9 cellular contexts compared by ENCODE assay signal in genomic region chr7:151552352-151553028, GRCh38. TPM values are rescaled to one million over a fixed set of nuclear protein-coding genes. Genes with fewer than 3 reads are reported as not detected.
DNase-seq lines count a peak whose midpoint lies in the region; ATAC-seq, FAIRE-seq and TF ChIP-seq lines count a peak whose summit lies in the region.
"Had no signal": no experiment of that assay in that cellular context is flagged by ENCODE, and none has a peak within 500 bp of the region (broad histone marks: within the 10 kb centered on the region; RNA-seq: fewer than 3 reads in every experiment).

No MANE protein-coding gene starts in this region.

- peaks cover 4 to 6% of the 10 kb centered on the region in 2 donors for H3K36me3 ChIP-seq in kidney (ENCODE audit: control insufficient read depth in 1 of 2, insufficient read depth in 2 of 2, low read length in 2 of 2)
- H3K36me3 ChIP-seq in naive thymus-derived CD4-positive, alpha-beta T cell (ENCODE audit: control insufficient read depth in 2 of 3, insufficient read depth in 3 of 3, low read length in 3 of 3) = peaks cover 0 to 7% (median 0%) of the 10 kb centered on the region in 3 experiments

- peaks cover 0 to 7% (median 0%) of the 10 kb centered on the region in 5 donors for H3K27me3 Mint-ChIP-seq in naive thymus-derived CD4-positive, alpha-beta T cell

- CTCF ChIA-PET in naive thymus-derived CD4-positive, alpha-beta T cell (lab: Charles Lee) = no interaction called here

- no peak for ATAC-seq in activated naive CD4-positive, alpha-beta T cell treated with anti-CD3 and anti-CD28 coated beads, Interleukin-2, amount 50 U/mL, for 72 hours
- ATAC-seq in naive thymus-derived CD4-positive, alpha-beta T cell = no peak

- POLR2A ChIA-PET in naive thymus-derived CD4-positive, alpha-beta T cell (lab: Charles Lee) = no interaction called here

- no peak overlapping the region for H3K4me3 ChIP-seq in kidney (ENCODE audit: low read length in 2 of 2)
- no peak overlapping the region for H3K4me3 ChIP-seq in naive thymus-derived CD4-positive, alpha-beta T cell (ENCODE audit: low read length)

- peak overlapping the region; percentile 41 to 48 for H3K27ac ChIP-seq in kidney (ENCODE audit: low read depth in 2 of 2, low read length in 2 of 2)
- H3K27ac ChIP-seq in naive thymus-derived CD4-positive, alpha-beta T cell (ENCODE audit: low read depth, low read length) = no peak overlapping the region

- TF ChIP-seq CTCF in kidney (IDR thresholded peaks at IDR 0.05; ENCODE audit: borderline replicate concordance, extremely low read depth, insufficient read depth) = no peak

- FAIRE-seq in kidney (lab: Jason Lieb, UNC) = no peak

- peaks cover 0 to 15% (median 8%) of the 10 kb centered on the region in 7 donors for H3K4me1 Mint-ChIP-seq in naive thymus-derived CD4-positive, alpha-beta T cell

- intact Hi-C loops in kidney (cut with DNase I) = no loop called here
- intact Hi-C loops in naive thymus-derived CD4-positive, alpha-beta T cell (cut with micrococcal nuclease) = no loop called here

- DNase-seq in activated naive CD4-positive, alpha-beta T cell treated with anti-CD3 and anti-CD28 coated beads, Interleukin-2, amount 50 U/mL, for 72 hours (ENCODE audit: low spot score in 2 of 2) = no peak
- no peak for DNase-seq in activated naive CD4-positive, alpha-beta T cell treated with anti-CD3 and anti-CD28 coated beads, Interleukin-2, amount 50 U/mL, for 16 hours
- DNase-seq in SHP77 (lab: John Stamatoyannopoulos, UW) (peak; percentile 76 to 87), kidney (peak; percentile 83), DMS114 treated with DMSO at 0.1 percent for 48 hours (lab: John Stamatoyannopoulos, UW; ENCODE audit: unreplicated experiment) (no peak), dedifferentiated amniotic fluid mesenchymal stem cell (ENCODE audit: extremely low spot score) (no peak)
- no peak for DNase-seq in naive thymus-derived CD4-positive, alpha-beta T cell
- no peak for DNase-seq in stimulated activated CD4-positive, alpha-beta T cell treated with anti-CD3 and anti-CD28 coated beads, Interleukin-4, amount 100 ng/mL, for 24 hours
- DNase-seq: activated T-cell treated with anti-CD3 and anti-CD28 coated beads for 4 hours had no signal

- peaks cover 0 to 5% of the 10 kb centered on the region in 2 donors for H3K4me1 ChIP-seq in kidney (ENCODE audit: control insufficient read depth in 1 of 2, insufficient read depth in 1 of 2, low read depth in 1 of 2, low read length in 2 of 2)
- H3K4me1 ChIP-seq in naive thymus-derived CD4-positive, alpha-beta T cell (ENCODE audit: control insufficient read depth in 2 of 2, insufficient read depth in 2 of 2, low read length in 2 of 2) = no peaks in the 10 kb centered on the region

- no peak overlapping the region for H3K4me3 Mint-ChIP-seq in naive thymus-derived CD4-positive, alpha-beta T cell

- no peaks in the 10 kb centered on the region for H3K9me3 ChIP-seq in kidney (ENCODE audit: control insufficient read depth in 1 of 2, low read length in 2 of 2)
- no peaks in the 10 kb centered on the region for H3K9me3 ChIP-seq in naive thymus-derived CD4-positive, alpha-beta T cell (ENCODE audit: control insufficient read depth in 2 of 3, low read length in 3 of 3)

- H3K36me3 Mint-ChIP-seq in activated naive CD4-positive, alpha-beta T cell treated with anti-CD3 and anti-CD28 coated beads, Interleukin-2, amount 50 U/mL, for 72 hours = no peaks in the 10 kb centered on the region
- peaks cover 0 to 12% (median 9%) of the 10 kb centered on the region in 5 donors for H3K36me3 Mint-ChIP-seq in naive thymus-derived CD4-positive, alpha-beta T cell

- H3K9me3 Mint-ChIP-seq in activated naive CD4-positive, alpha-beta T cell treated with anti-CD3 and anti-CD28 coated beads, Interleukin-2, amount 50 U/mL, for 72 hours = no peaks in the 10 kb centered on the region
- H3K9me3 Mint-ChIP-seq in naive thymus-derived CD4-positive, alpha-beta T cell = peaks cover 0 to 2% (median 0%) of the 10 kb centered on the region in 11 donors

- no peak overlapping the region for H3K9ac ChIP-seq in kidney (ENCODE audit: low read length in 2 of 2)

- no peaks in the 10 kb centered on the region for H3K27me3 ChIP-seq in naive thymus-derived CD4-positive, alpha-beta T cell (ENCODE audit: control insufficient read depth in 2 of 2, insufficient read depth in 2 of 2, low read length in 2 of 2)

- peak overlapping the region; percentile 6 to 78 for H3K27ac Mint-ChIP-seq in activated naive CD4-positive, alpha-beta T cell treated with anti-CD3 and anti-CD28 coated beads, Interleukin-2, amount 50 U/mL, for 72 hours
- peak overlapping the region in 2 of 9 donors; percentile 25 to 68 for H3K27ac Mint-ChIP-seq in naive thymus-derived CD4-positive, alpha-beta T cell

RNA-seq across cellular contexts. Expression of gene RHEB, which starts 32.8 kb away (rescaled TPM):
- 10 to 100 TPM; 37.1 to 81.9 TPM for total RNA-seq in activated naive CD4-positive, alpha-beta T cell treated with anti-CD3 and anti-CD28 coated beads, Interleukin-2, amount 50 U/mL, for 72 hours
- total RNA-seq in kidney = 92.7 TPM
- 123 TPM for polyA plus RNA-seq in kidney (ENCODE audit: insufficient read depth, low read depth, low replicate concordance)
- 10 to 100 TPM; 31.2 to 62.6 (median 40.2) TPM for total RNA-seq in naive thymus-derived CD4-positive, alpha-beta T cell
- 10 to 100 TPM; 57.8 to 59.0 TPM for polyA plus RNA-seq in naive thymus-derived CD4-positive, alpha-beta T cell

Comparison
In these comparisons a context has a peak if more than half of its experiments do, and no peak if none do; other contexts are left out.
1. DNase-seq: peak in SHP77 (2 of 2) and kidney (single experiment); none in activated naive CD4-positive, alpha-beta T cell treated with anti-CD3 and anti-CD28 coated beads, Interleukin-2, amount 50 U/mL, for 72 hours (0 of 2), activated naive CD4-positive, alpha-beta T cell treated with anti-CD3 and anti-CD28 coated beads, Interleukin-2, amount 50 U/mL, for 16 hours (single experiment), naive thymus-derived CD4-positive, alpha-beta T cell (0 of 9), stimulated activated CD4-positive, alpha-beta T cell treated with anti-CD3 and anti-CD28 coated beads, Interleukin-4, amount 100 ng/mL, for 24 hours (single experiment), DMS114 treated with DMSO at 0.1 percent for 48 hours (single experiment) and dedifferentiated amniotic fluid mesenchymal stem cell (single experiment).